Comparison of ENCODE assay signal across 9 cellular contexts in genomic region chr3:132352556-132353143, GRCh38. TPM values are rescaled to one million over a fixed set of nuclear protein-coding genes. Genes with fewer than 3 reads are reported as not detected.
DNase-seq lines count a peak whose midpoint lies in the region; ATAC-seq and TF ChIP-seq lines count a peak whose summit lies in the region.
"Had no signal": no experiment of that assay in that cellular context is flagged by ENCODE, and none has a peak within 500 bp of the region (broad histone marks: within the 10 kb centered on the region; RNA-seq: fewer than 3 reads in every experiment).

No MANE protein-coding gene starts in this region.

- no peak overlapping the region for H2BK15ac ChIP-seq in neuronal stem cell (ENCODE audit: low read length)

- H3K9me3 Mint-ChIP-seq in CD4-positive, alpha-beta T cell: no peaks in the 10 kb centered on the region
- H3K9me3 Mint-ChIP-seq: IgD-negative memory B cell had no signal

- H4K8ac ChIP-seq in neuronal stem cell (ENCODE audit: low read depth, low read length): no peak overlapping the region

- H3K36me3 Mint-ChIP-seq in CD4-positive, alpha-beta T cell (ENCODE audit: low read depth): no peaks in the 10 kb centered on the region
- H3K36me3 Mint-ChIP-seq: IgD-negative memory B cell had no signal

- CTCF ChIA-PET in CD4-positive, alpha-beta T cell (lab: Charles Lee): interaction anchor here (0.7 to 1.8 kb wide), 4 partner anchors 9 to 289 kb away, joined by 3 to 6 read pairs (median 4); no protein-coding TSS in a partner anchor
- CTCF ChIA-PET in PC-3 (lab: Charles Lee): interaction anchor here (1.0 kb wide), 1 partner anchor 47 kb away, joined by 8 read pairs; no protein-coding TSS in a partner anchor

- DNase-seq in CD4-positive, alpha-beta T cell: peak; percentile 18 to 60 (median 50)
- DNase-seq in KG1 (lab: John Stamatoyannopoulos, UW) (peak; percentile 37), PC-3 (peak; percentile 79), activated T-cell treated with anti-CD3 and anti-CD28 coated beads for 4 hours (peak; percentile 55), fibroblast of gingiva (ENCODE audit: low read depth) (peak; percentile 68), neuronal stem cell (ENCODE audit: low spot score) (peak; percentile 72), suprapubic skin (ENCODE audit: low spot score in 2 of 2) (peak in 1 of 2 donors; percentile 66)

- H2BK120ac ChIP-seq in neuronal stem cell (ENCODE audit: low read depth, low read length): no peak overlapping the region

- peak; percentile 95 for TF ChIP-seq CTCF in CD4-positive, alpha-beta T cell (IDR thresholded peaks at IDR 0.05)
- TF ChIP-seq CTCF in PC-3 (conservative IDR thresholded peaks at IDR 0.05; ENCODE audit: low read depth, low read length) (peak; percentile 86), suprapubic skin (IDR thresholded peaks at IDR 0.05) (peak; percentile 66 to 82)

- POLR2A ChIA-PET in CD4-positive, alpha-beta T cell (lab: Charles Lee): no interaction called here
- POLR2A ChIA-PET in PC-3 (lab: Charles Lee; ENCODE audit: unreplicated experiment): no interaction called here

- H3K23ac ChIP-seq in neuronal stem cell (ENCODE audit: low read depth, low read length, poor library complexity): no peak overlapping the region

- no peak overlapping the region for H3K14ac ChIP-seq in neuronal stem cell (ENCODE audit: low read length)

- H4K20me1 ChIP-seq in PC-3 (ENCODE audit: low read length): no peaks in the 10 kb centered on the region

- H3K4me1 Mint-ChIP-seq in CD4-positive, alpha-beta T cell (ENCODE audit: low read depth): no peaks in the 10 kb centered on the region

- H3K9ac ChIP-seq in PC-3 (ENCODE audit: low read length): no peak overlapping the region
- H3K9ac ChIP-seq in neuronal stem cell (ENCODE audit: low read depth, low read length, poor library complexity): no peak overlapping the region

- no peak overlapping the region for H4K91ac ChIP-seq in neuronal stem cell (ENCODE audit: low read depth, low read length, poor library complexity)

- no peaks in the 10 kb centered on the region for H3F3A ChIP-seq in PC-3 (ENCODE audit: low read length, unreplicated experiment)

- H3K27me3 ChIP-seq in CD4-positive, alpha-beta T cell (ENCODE audit: control insufficient read depth, insufficient read depth, low read length): no peaks in the 10 kb centered on the region
- no peaks in the 10 kb centered on the region for H3K27me3 ChIP-seq in PC-3 (ENCODE audit: low read length)
- no peaks in the 10 kb centered on the region for H3K27me3 ChIP-seq in neuronal stem cell (ENCODE audit: control insufficient read depth in 3 of 3, insufficient read depth in 3 of 3, low read depth in 1 of 3, low read length in 3 of 3)
- no peaks in the 10 kb centered on the region for H3K27me3 ChIP-seq in suprapubic skin

- no peaks in the 10 kb centered on the region for H3K79me2 ChIP-seq in PC-3 (ENCODE audit: low read length)

- no peak overlapping the region for H2BK12ac ChIP-seq in neuronal stem cell (ENCODE audit: low read length)

- H3K4me3 ChIP-seq in PC-3 (ENCODE audit: low read length) (no peak overlapping the region), neuronal stem cell (ENCODE audit: low read length in 2 of 2) (no peak overlapping the region), suprapubic skin (no peak overlapping the region)

- H3K27me3 Mint-ChIP-seq in CD4-positive, alpha-beta T cell: peaks cover 10% of the 10 kb centered on the region

- BruUV-seq in PC-3 (replicated peaks; lab: Mats Ljungman, UMichigan): no TSS peak

- intact Hi-C loops in CD4-positive, alpha-beta T cell (cut with DNase I, micrococcal nuclease): loop anchor here (1.0 to 10.0 kb wide), 4 partner anchors 47 to 290 kb away; no protein-coding TSS in a partner anchor
- intact Hi-C loops in PC-3 (cut with micrococcal nuclease): loop anchor here (1.0 to 5.0 kb wide), 2 partner anchors 47 to 290 kb away; no protein-coding TSS in a partner anchor

- no peak overlapping the region for H3K27ac Mint-ChIP-seq in CD4-positive, alpha-beta T cell
- H3K27ac Mint-ChIP-seq: IgD-negative memory B cell had no signal

- TF ChIP-seq EP300 in suprapubic skin (IDR thresholded peaks at IDR 0.05): no peak

- H3K27ac ChIP-seq in CD4-positive, alpha-beta T cell (ENCODE audit: low read depth, low read length): no peak overlapping the region
- H3K27ac ChIP-seq in PC-3 (ENCODE audit: low read length) (no peak overlapping the region), neuronal stem cell (replicated peaks; ENCODE audit: low read length) (no peak overlapping the region), suprapubic skin (no peak overlapping the region)

- no CpG with 5 or more reads among the region's 6 CpGs for WGBS in neuronal stem cell (ENCODE audit: extremely low coverage in 2 of 2, insufficient read length in 2 of 2, insufficient replicate concordance in 1 of 2), 2 donors
- WGBS in suprapubic skin: 19% methylated on average over 6 of the region's 6 CpGs

- H3K4me1 ChIP-seq in PC-3 (ENCODE audit: insufficient read depth, low read length) (no peaks in the 10 kb centered on the region), neuronal stem cell (ENCODE audit: control insufficient read depth in 2 of 2, insufficient read depth in 1 of 2, low read depth in 1 of 2, low read length in 2 of 2) (peaks cover 0 to 11% of the 10 kb centered on the region in 2 donors), suprapubic skin (no peaks in the 10 kb centered on the region)

- H3K9me3 ChIP-seq in CD4-positive, alpha-beta T cell (ENCODE audit: control insufficient read depth, low read length): no peaks in the 10 kb centered on the region
- H3K9me3 ChIP-seq in PC-3 (ENCODE audit: low read length) (no peaks in the 10 kb centered on the region), neuronal stem cell (replicated peaks in 1 of 2; ENCODE audit: control insufficient read depth in 2 of 2, insufficient read depth in 1 of 2, low read depth in 1 of 2, low read length in 2 of 2) (no peaks in the 10 kb centered on the region), suprapubic skin (no peaks in the 10 kb centered on the region)

- H3K36me3 ChIP-seq in PC-3 (ENCODE audit: low read depth, low read length) (no peaks in the 10 kb centered on the region), neuronal stem cell (replicated peaks in 1 of 2; ENCODE audit: control insufficient read depth in 2 of 2, insufficient read depth in 2 of 2, low read length in 2 of 2) (no peaks in the 10 kb centered on the region), suprapubic skin (peaks cover 18% of the 10 kb centered on the region)

- no peak for TF ChIP-seq POLR2A in suprapubic skin (IDR thresholded peaks at IDR 0.05)

- no peak overlapping the region for H3K4me3 Mint-ChIP-seq in CD4-positive, alpha-beta T cell
- H3K4me3 Mint-ChIP-seq: IgD-negative memory B cell had no signal

- H3K9me2 ChIP-seq in PC-3 (replicated peaks; ENCODE audit: low read length): no peaks in the 10 kb centered on the region

- no peak overlapping the region for H3K4me2 ChIP-seq in PC-3 (ENCODE audit: low read length)
- no peak overlapping the region for H3K4me2 ChIP-seq in neuronal stem cell (ENCODE audit: insufficient read depth, low read length, poor library complexity, severe bottlenecking)

- H2BK5ac ChIP-seq in neuronal stem cell (ENCODE audit: low read length): no peak overlapping the region

- ATAC-seq in CD4-positive, alpha-beta T cell (ENCODE audit: poor library complexity): peak; percentile 88
- ATAC-seq in GM19463 (IDR thresholded peaks at IDR 0.05; ENCODE audit: unreplicated experiment) (peak; percentile 62), PC-3 (peak; percentile 69)

- H2AK5ac ChIP-seq in neuronal stem cell (ENCODE audit: low read depth, low read length): no peak overlapping the region

- H3K79me1 ChIP-seq in neuronal stem cell (ENCODE audit: low read depth, low read length): no peaks in the 10 kb centered on the region

- H3K18ac ChIP-seq in neuronal stem cell (ENCODE audit: low read length): no peak overlapping the region

- no peak overlapping the region for H2AFZ ChIP-seq in PC-3 (ENCODE audit: low read length)
- no peak overlapping the region for H2AFZ ChIP-seq in neuronal stem cell (ENCODE audit: low read length)

- no peak overlapping the region for H3K4ac ChIP-seq in neuronal stem cell (ENCODE audit: low read length)

RNA-seq across cellular contexts. Expression of gene ACP3, which starts 35.4 kb away (rescaled TPM):
- not detected for total RNA-seq in CD4-positive, alpha-beta T cell
- 0.15 and 0.75 TPM in 2 replicates for total RNA-seq in PC-3 (2014; rRNA removed)
- 0.08 TPM for polyA plus RNA-seq in neuronal stem cell (2013, experiment 1 of 2)
- 0.07 TPM for polyA plus RNA-seq in neuronal stem cell (2013, experiment 2 of 2)
- total RNA-seq in suprapubic skin: 10 to 100 TPM; 38.2 to 71.7 (median 60.1) TPM

Comparison
In these comparisons a context has a peak if more than half of its experiments do, and no peak if none do; other contexts are left out.
1. RNA of gene ACP3, which starts 35.4 kb away (total RNA-seq): 38.2 to 71.7 TPM in suprapubic skin; 0.15 to 0.75 TPM in PC-3 and not detected in CD4-positive, alpha-beta T cell; every median in the first group is over 10 times any median in the second.
2. Peak in every context shown above with its lines, with median percentiles within 50 percentile points of each other: ATAC-seq and CTCF ChIP-seq.